8 cellular contexts compared by ENCODE assay signal in the genomic region with DNA sequence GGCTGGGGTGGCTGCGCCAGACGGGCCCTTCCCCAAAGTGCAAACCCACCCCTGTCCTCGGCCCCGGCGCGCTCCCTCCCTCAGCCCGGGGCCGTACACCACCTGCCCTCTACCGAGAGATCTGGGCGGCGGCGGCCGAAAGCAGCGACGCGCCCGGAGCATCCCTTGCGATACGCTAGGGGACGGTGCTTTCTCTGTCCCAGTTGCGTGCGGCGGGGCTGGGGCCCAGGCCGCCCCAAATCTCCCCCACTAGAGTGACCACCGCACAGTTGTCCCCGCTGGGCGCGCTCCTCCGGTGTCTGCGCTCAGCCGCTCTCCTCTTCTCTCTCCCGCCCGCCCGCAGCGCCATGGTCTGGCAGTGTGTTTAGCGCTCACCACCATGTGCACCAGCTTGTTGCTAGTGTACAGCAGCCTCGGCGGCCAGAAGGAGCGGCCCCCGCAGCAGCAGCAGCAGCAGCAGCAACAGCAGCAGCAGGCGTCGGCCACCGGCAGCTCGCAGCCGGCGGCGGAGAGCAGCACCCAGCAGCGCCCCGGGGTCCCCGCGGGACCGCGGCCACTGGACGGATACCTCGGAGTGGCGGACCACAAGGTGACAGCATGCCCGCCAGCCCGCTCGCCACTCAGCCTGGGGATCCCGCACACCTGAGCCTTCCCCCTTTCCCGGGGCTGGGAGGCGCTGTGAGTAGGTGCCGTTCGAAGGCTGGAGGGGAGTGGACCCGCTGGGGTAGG. TPM values are rescaled to one million over a fixed set of nuclear protein-coding genes. Genes with fewer than 3 reads are reported as not detected.
DNase-seq lines count a peak whose midpoint lies in the region; ATAC-seq and TF ChIP-seq lines count a peak whose summit lies in the region.

No MANE protein-coding gene starts in this region.

- 0 to 1% (median 0%) methylated on average over 3 to 65 of the region's 65 CpGs for WGBS in adrenal gland, 4 donors

- DNase-seq in ACHN = peak; percentile 18
- DNase-seq in NCI-H1092 treated with DMSO at 0.1 percent for 48 hours (lab: John Stamatoyannopoulos, UW) = peak; percentile 10
- peak; percentile 47 to 79 (median 53) for DNase-seq in adrenal gland
- no peak for DNase-seq in right atrium auricular region (ENCODE audit: low spot score)
- DNase-seq in retinal pigment epithelial cell (ENCODE audit: low read depth) = no peak
- DNase-seq in DMS153 (lab: John Stamatoyannopoulos, UW) = no peak
- DNase-seq in NK-92 (lab: John Stamatoyannopoulos, UW; ENCODE audit: unreplicated experiment) = no peak

- no peaks in the 10 kb centered on the region for H3K36me3 ChIP-seq in adrenal gland (replicated peaks in 1 of 2)
- H3K36me3 ChIP-seq in right atrium auricular region = no peaks in the 10 kb centered on the region

- H3K27me3 ChIP-seq in adrenal gland (no peaks in the 10 kb centered on the region), right atrium auricular region (peaks cover 0 to 13% of the 10 kb centered on the region in 2 donors)

- peak; percentile 57 for ATAC-seq in GM18868 (IDR thresholded peaks at IDR 0.05; ENCODE audit: unreplicated experiment)

- peak overlapping the region in 3 of 4 donors; percentile 49 to 66 (median 54) for H3K4me3 ChIP-seq in adrenal gland
- H3K4me3 ChIP-seq in right atrium auricular region = peak overlapping the region; percentile 22 to 48
- H3K4me3 ChIP-seq in retinal pigment epithelial cell (ENCODE audit: low read length) = peak overlapping the region; percentile 58

- H3K4me1 ChIP-seq in adrenal gland (replicated peaks in 1 of 2) (peaks cover 8 to 17% of the 10 kb centered on the region in 2 donors), right atrium auricular region (peaks cover 0 to 22% of the 10 kb centered on the region in 2 donors)

- TF ChIP-seq POLR2A in adrenal gland (IDR thresholded peaks at IDR 0.05) = peak in 1 of 2 donors; percentile 22

- peak in 4 of 6 experiments; percentile 25 to 37 (median 28) for TF ChIP-seq CTCF in adrenal gland (IDR thresholded peaks at IDR 0.05)
- peak in 1 of 2 donors; percentile 32 for TF ChIP-seq CTCF in right atrium auricular region (IDR thresholded peaks at IDR 0.05)
- no peak for TF ChIP-seq CTCF in retinal pigment epithelial cell (conservative IDR thresholded peaks at IDR 0.05; ENCODE audit: low read depth, low read length)

- H3K9me3 ChIP-seq in adrenal gland (replicated peaks in 1 of 3) = no peaks in the 10 kb centered on the region
- H3K9me3 ChIP-seq in right atrium auricular region = no peaks in the 10 kb centered on the region

- intact Hi-C loops in adrenal gland (cut with DNase I) = no loop called here

- in situ Hi-C loops in ACHN (cut with HindIII; ENCODE audit: low pct_ligation_motif_present, low pct_unique_long_range_greater_than_20kb, low sequenced_read_pairs) = no loop called here

- peak overlapping the region in 4 of 5 donors; percentile 2 to 70 (median 39) for H3K27ac ChIP-seq in adrenal gland
- no peak overlapping the region for H3K27ac ChIP-seq in right atrium auricular region

RNA-seq across cellular contexts. Expression of gene ST6GALNAC5, which starts 1.0 kb away (rescaled TPM):
- total RNA-seq in adrenal gland (10 to 100 TPM in 7 of 8 donors, 1 to 10 TPM in 1; 7.6 to 48.4 (median 30.3) TPM), right atrium auricular region (1 to 10 TPM; 1.8 to 1.9 TPM)
- 1 to 10 TPM; 4.5 to 8.4 (median 5.1) TPM for polyA plus RNA-seq in adrenal gland

Comparison
In these comparisons a context has a peak if more than half of its experiments do, and no peak if none do; other contexts are left out.
1. DNase-seq: peak in ACHN (single experiment), NCI-H1092 treated with DMSO at 0.1 percent for 48 hours (single experiment) and adrenal gland (7 of 7); none in right atrium auricular region (single experiment), retinal pigment epithelial cell (single experiment), DMS153 (single experiment) and NK-92 (single experiment).
2. H3K27ac ChIP-seq: peak in adrenal gland (4 of 5); none in right atrium auricular region (0 of 2).
3. Peak in every context shown above with its lines, with median percentiles within 50 percentile points of each other: H3K4me3 ChIP-seq.